ENCODE assay signal across 28 cellular contexts in genomic region chr10:69037489-69037888, GRCh38. TPM values are rescaled to one million over a fixed set of nuclear protein-coding genes. Genes with fewer than 3 reads are reported as not detected.
"Had no signal": no experiment of that assay in that cellular context is flagged by ENCODE, and none has a peak within 500 bp of the region (broad histone marks: within the 10 kb centered on the region; RNA-seq: fewer than 3 reads in every experiment).

No MANE protein-coding gene starts in this region.

- H3K27me3 Mint-ChIP-seq: naive thymus-derived CD8-positive, alpha-beta T cell; natural killer cell treated with Interleukin-12 subunit alpha and Interleukin-12 subunit beta and Interleukin-15 and Interleukin-18, amount 100 ng/mL, for 72 hours; stimulated activated naive B cell treated with anti-CD40 and anti-IgM and Interleukin-4, amounts not matched to agents 10 μg/mL and 1 μg/mL and 100 μg/mL, for 72 hours; stimulated activated naive CD8-positive, alpha-beta T cell treated with anti-CD3 and anti-CD28 coated beads, Interleukin-15, Interleukin-2, amounts not matched to agents 100 ng/mL and 50 ng/mL, for 24 hours had no signal

- H3K27ac ChIP-seq: neutrophil, pancreas, stomach, thoracic aorta, thyroid gland, tibial nerve, upper lobe of left lung, vagina had no signal

- H3K4me3 Mint-ChIP-seq: naive thymus-derived CD8-positive, alpha-beta T cell; natural killer cell treated with Interleukin-12 subunit alpha and Interleukin-12 subunit beta and Interleukin-15 and Interleukin-18, amount 100 ng/mL, for 72 hours; nephron progenitor cell; neural crest cell; stimulated activated effector memory CD8-positive, alpha-beta T cell treated with anti-CD3 and anti-CD28 coated beads, Interleukin-12 subunit alpha, Interleukin-12 subunit beta, amount 100 ng/mL, for 72 hours; stimulated activated naive B cell treated with anti-CD40 and anti-IgM and Interleukin-4, amounts not matched to agents 10 μg/mL and 1 μg/mL and 100 μg/mL, for 72 hours; stimulated activated naive CD8-positive, alpha-beta T cell treated with anti-CD3 and anti-CD28 coated beads, Interleukin-15, Interleukin-2, amounts not matched to agents 100 ng/mL and 50 ng/mL, for 24 hours had no signal

- H3K4me1 Mint-ChIP-seq: naive thymus-derived CD8-positive, alpha-beta T cell; nephron progenitor cell; neural crest cell; stimulated activated effector memory CD8-positive, alpha-beta T cell treated with anti-CD3 and anti-CD28 coated beads, Interleukin-12 subunit alpha, Interleukin-12 subunit beta, amount 100 ng/mL, for 72 hours; stimulated activated naive B cell treated with anti-CD40 and anti-IgM and Interleukin-4, amounts not matched to agents 10 μg/mL and 1 μg/mL and 100 μg/mL, for 72 hours had no signal

- H3K9me3 Mint-ChIP-seq: naive thymus-derived CD8-positive, alpha-beta T cell; natural killer cell treated with Interleukin-12 subunit alpha and Interleukin-12 subunit beta and Interleukin-15 and Interleukin-18, amount 100 ng/mL, for 72 hours; neural crest cell; stimulated activated effector memory CD8-positive, alpha-beta T cell treated with anti-CD3 and anti-CD28 coated beads, Interleukin-12 subunit alpha, Interleukin-12 subunit beta, amount 100 ng/mL, for 72 hours; stimulated activated naive CD8-positive, alpha-beta T cell treated with anti-CD3 and anti-CD28 coated beads, Interleukin-15, Interleukin-2, amounts not matched to agents 100 ng/mL and 50 ng/mL, for 24 hours had no signal

- H3K36me3 Mint-ChIP-seq: naive thymus-derived CD8-positive, alpha-beta T cell; natural killer cell treated with Interleukin-12 subunit alpha and Interleukin-12 subunit beta and Interleukin-15 and Interleukin-18, amount 100 ng/mL, for 72 hours; stimulated activated naive B cell treated with anti-CD40 and anti-IgM and Interleukin-4, amounts not matched to agents 10 μg/mL and 1 μg/mL and 100 μg/mL, for 72 hours had no signal

- FAIRE-seq: pancreas, small intestine, urothelium cell line had no signal

- H3K27me3 ChIP-seq: neutrophil, pancreas, stomach, thyroid gland, tibial nerve, upper lobe of left lung, vagina had no signal

- ATAC-seq: naive thymus-derived CD8-positive, alpha-beta T cell; natural killer cell treated with Interleukin-12 subunit alpha and Interleukin-12 subunit beta and Interleukin-15 and Interleukin-18, amount 100 ng/mL, for 72 hours; pancreas; right cardiac atrium; sciatic nerve; stimulated activated effector memory CD8-positive, alpha-beta T cell treated with anti-CD3 and anti-CD28 coated beads, Interleukin-12 subunit alpha, Interleukin-12 subunit beta, amount 100 ng/mL, for 72 hours; stimulated activated naive B cell treated with anti-CD40 and anti-IgM and Interleukin-4, amounts not matched to agents 10 μg/mL and 1 μg/mL and 100 μg/mL, for 72 hours had no signal

- H3K9me3 ChIP-seq: neutrophil, pancreas, psoas muscle, stomach, thoracic aorta, thyroid gland, tibial nerve, upper lobe of left lung, vagina had no signal

- H3K36me3 ChIP-seq: neutrophil, pancreas, stomach, thoracic aorta, thyroid gland, tibial nerve, upper lobe of left lung, vagina had no signal

- H3K27ac Mint-ChIP-seq: nephron progenitor cell; progenitor cell of endocrine pancreas; stimulated activated effector memory CD8-positive, alpha-beta T cell treated with anti-CD3 and anti-CD28 coated beads, Interleukin-12 subunit alpha, Interleukin-12 subunit beta, amount 100 ng/mL, for 72 hours; stimulated activated naive B cell treated with anti-CD40 and anti-IgM and Interleukin-4, amounts not matched to agents 10 μg/mL and 1 μg/mL and 100 μg/mL, for 72 hours; stimulated activated naive CD8-positive, alpha-beta T cell treated with anti-CD3 and anti-CD28 coated beads, Interleukin-15, Interleukin-2, amounts not matched to agents 100 ng/mL and 50 ng/mL, for 24 hours had no signal

- H3K4me3 ChIP-seq: pancreas, psoas muscle, stomach, thoracic aorta, thyroid gland, tibial nerve, upper lobe of left lung, vagina had no signal

- DNase-seq: naive thymus-derived CD8-positive, alpha-beta T cell; nephron progenitor cell; nucleus accumbens; pancreas; psoas muscle; right cardiac atrium; small intestine; stimulated activated CD4-positive, alpha-beta T cell treated with anti-CD3 and anti-CD28 coated beads, Interleukin-15, amount 100 ng/mL, for 24 hours; stimulated activated CD4-positive, alpha-beta T cell treated with anti-CD3 and anti-CD28 coated beads, Interleukin-2, amount 100 ng/mL, for 24 hours; stimulated activated CD4-positive, alpha-beta T cell treated with anti-CD3 and anti-CD28 coated beads, Interleukin-2, amount 100 ng/mL, for 48 hours; stimulated activated CD4-positive, alpha-beta T cell treated with anti-CD3 and anti-CD28 coated beads, Interleukin-4, amount 100 ng/mL, for 24 hours; stimulated activated naive B cell treated with anti-CD40 and anti-IgM and Interleukin-4, amounts not matched to agents 10 μg/mL and 1 μg/mL and 100 μg/mL, for 72 hours; stimulated activated naive CD4-positive, alpha-beta T cell treated with Interleukin-2 at 50 U/mL for 16 hours; stomach; thyroid gland; trophoblast cell; upper lobe of left lung had no signal

- H3K4me1 ChIP-seq: pancreas, psoas muscle, thyroid gland, tibial nerve, upper lobe of left lung, vagina had no signal

RNA-seq across cellular contexts. Expression of gene SRGN, which starts 50.4 kb away (rescaled TPM):
- total RNA-seq: neural crest cell, progenitor cell of endocrine pancreas had no signal
